Comparison of ENCODE assay signal across 8 cellular contexts in genomic region chr3:69014022-69014580, GRCh38. TPM values are rescaled to one million over a fixed set of nuclear protein-coding genes. Genes with fewer than 3 reads are reported as not detected.
DNase-seq lines count a peak whose midpoint lies in the region; ATAC-seq and TF ChIP-seq lines count a peak whose summit lies in the region.

No MANE protein-coding gene starts in this region.

- no peaks in the 10 kb centered on the region for H3K36me3 ChIP-seq in SJCRH30
- H3K36me3 ChIP-seq in esophagus muscularis mucosa = peaks cover 0 to 21% (median 6%) of the 10 kb centered on the region in 4 donors
- H3K36me3 ChIP-seq in psoas muscle (ENCODE audit: insufficient read depth in 1 of 2, low read depth in 1 of 2) = peaks cover 0 to 22% of the 10 kb centered on the region in 2 donors

- intact Hi-C loops in esophagus muscularis mucosa (cut with DNase I) (loop anchor here (5.0 kb wide), 1 partner anchor 38 kb away; the partner anchor contains the start of gene TMF1), psoas muscle (cut with DNase I) (loop anchor here in 1 of 2 donors (5.0 kb wide), 1 partner anchor 128 kb away; no protein-coding TSS in a partner anchor)

- H3K4me1 ChIP-seq in SJCRH30 = 0 out of 2 replicates have a peak, but pooled peaks cover 5% of the 10 kb centered on the region
- peaks cover 29 to 57% (median 50%) of the 10 kb centered on the region in 4 donors for H3K4me1 ChIP-seq in esophagus muscularis mucosa
- H3K4me1 ChIP-seq in psoas muscle = peaks cover 25% of the 10 kb centered on the region

- DNase-seq in GM12864 (ENCODE audit: low read depth) = no peak
- DNase-seq in SJCRH30 = no peak
- no peak for DNase-seq in esophagus muscularis mucosa (ENCODE audit: extremely low spot score)
- no peak for DNase-seq in psoas muscle
- DNase-seq in OCI-M2 (lab: John Stamatoyannopoulos, UW; ENCODE audit: unreplicated experiment) = no peak
- no peak for DNase-seq in globus pallidus (ENCODE audit: low spot score)
- DNase-seq in GOT3 (lab: John Stamatoyannopoulos, UW) = no peak
- DNase-seq in amygdala (lab: John Stamatoyannopoulos, UW) = no peak

- H3K27ac ChIP-seq in SJCRH30 (peak overlapping the region; percentile 84), esophagus muscularis mucosa (replicated peaks in 1 of 4) (peak overlapping the region; percentile 98 to 99 (median 98)), psoas muscle (peak overlapping the region; percentile 100)

- no peak for TF ChIP-seq EP300 in esophagus muscularis mucosa (IDR thresholded peaks at IDR 0.05)

- H3K27me3 ChIP-seq in SJCRH30 = no peaks in the 10 kb centered on the region
- H3K27me3 ChIP-seq in esophagus muscularis mucosa = no peaks in the 10 kb centered on the region
- H3K27me3 ChIP-seq in psoas muscle (ENCODE audit: insufficient read depth in 3 of 3, low read length in 2 of 3) = no peaks in the 10 kb centered on the region

- WGBS in esophagus muscularis mucosa = 12% methylated on average over 11 of the region's 11 CpGs
- WGBS in psoas muscle, 3 donors = 11 to 13% (median 13%) methylated on average over 11 of the region's 11 CpGs

- peak overlapping the region; percentile 86 for H3K4me3 ChIP-seq in GM12864 (ENCODE audit: low read depth, low read length)
- peak overlapping the region; percentile 77 for H3K4me3 ChIP-seq in SJCRH30
- peak overlapping the region; percentile 84 to 87 (median 86) for H3K4me3 ChIP-seq in esophagus muscularis mucosa
- H3K4me3 ChIP-seq in psoas muscle = peak overlapping the region; percentile 97

- no peak for ATAC-seq in psoas muscle

- no peak for TF ChIP-seq POLR2A in esophagus muscularis mucosa (IDR thresholded peaks at IDR 0.05; ENCODE audit: low read depth)

- no peaks in the 10 kb centered on the region for H3K9me3 ChIP-seq in SJCRH30 (replicated peaks)
- H3K9me3 ChIP-seq in esophagus muscularis mucosa = no peaks in the 10 kb centered on the region
- H3K9me3 ChIP-seq in psoas muscle = no peaks in the 10 kb centered on the region

- TF ChIP-seq CTCF in GM12864 (IDR thresholded peaks at IDR 0.05; ENCODE audit: low read depth, low read length, missing control alignments) (no peak), esophagus muscularis mucosa (IDR thresholded peaks at IDR 0.05) (no peak), psoas muscle (IDR thresholded peaks at IDR 0.05) (no peak)

RNA-seq across cellular contexts. Expression of gene EOGT, which starts 0.6 kb away (rescaled TPM):
- total RNA-seq in SJCRH30 (2014; rRNA removed; shearing (Covaris generic)) = 8.0 and 11.7 TPM in 2 replicates
- total RNA-seq in esophagus muscularis mucosa (100 to 1,000 TPM in 3 of 4 donors, 10 to 100 TPM in 1; 96.5 to 129 (median 111) TPM), psoas muscle (10 to 100 TPM; 13.1 to 33.0 (median 21.4) TPM)
- 10 to 100 TPM; 10.2 to 13.9 (median 11.5) TPM for polyA plus RNA-seq in psoas muscle

RNA-seq across cellular contexts. Expression of gene TMF1, which starts 38.0 kb away (rescaled TPM):
- 9.5 and 12.7 TPM in 2 replicates for total RNA-seq in SJCRH30 (2014; rRNA removed; shearing (Covaris generic))
- total RNA-seq in esophagus muscularis mucosa (10 to 100 TPM; 23.0 to 35.8 (median 33.9) TPM), psoas muscle (10 to 100 TPM; 23.0 to 31.5 (median 29.3) TPM)
- 10 to 100 TPM in 2 of 3 donors, 1 to 10 TPM in 1; 6.7 to 25.9 (median 10.1) TPM for polyA plus RNA-seq in psoas muscle
